ENCODE assay signal across 1 cellular context in the genomic region with DNA sequence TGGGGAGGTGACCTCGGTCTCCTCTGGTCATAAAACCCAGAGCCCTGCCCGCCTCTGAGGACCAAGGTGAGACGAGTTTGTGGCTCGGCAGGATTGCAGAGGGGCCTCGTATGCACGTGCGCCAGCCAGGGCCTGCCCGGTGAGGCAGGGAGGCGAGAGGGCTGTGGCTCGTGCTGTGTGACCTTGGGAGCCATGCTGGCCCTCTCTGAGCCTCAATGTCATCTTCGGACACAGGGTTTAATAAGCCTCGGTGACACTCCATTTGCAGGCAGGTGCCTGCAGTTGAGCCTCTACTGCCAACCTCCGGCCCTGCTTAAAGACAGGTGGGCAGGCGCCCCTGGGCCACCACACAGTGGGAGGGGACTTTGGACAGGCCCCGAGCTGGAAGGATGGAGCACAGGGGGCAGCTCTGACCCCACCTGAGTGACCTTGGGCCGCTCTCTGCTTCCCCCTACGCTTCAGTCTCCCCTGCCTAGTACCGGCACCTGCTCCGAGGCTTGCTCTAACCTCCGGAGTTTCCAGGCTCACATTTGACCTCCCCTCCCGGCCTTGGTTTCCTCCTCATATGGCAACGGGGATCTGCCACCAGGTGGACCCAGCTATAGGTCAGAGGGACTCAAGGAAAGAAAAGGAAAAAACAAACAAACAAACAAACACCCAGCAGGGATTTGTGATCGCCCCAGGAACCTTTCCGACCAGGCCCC.
TF ChIP-seq lines count a peak whose summit lies in the region.

No MANE protein-coding gene starts in this region.

TF ChIP-seq in HEK293, 187 proteins besides CTCF, POLR2A, EP300 and RAD21 (continued from another document):
- TF ChIP-seq, protein P1, sequence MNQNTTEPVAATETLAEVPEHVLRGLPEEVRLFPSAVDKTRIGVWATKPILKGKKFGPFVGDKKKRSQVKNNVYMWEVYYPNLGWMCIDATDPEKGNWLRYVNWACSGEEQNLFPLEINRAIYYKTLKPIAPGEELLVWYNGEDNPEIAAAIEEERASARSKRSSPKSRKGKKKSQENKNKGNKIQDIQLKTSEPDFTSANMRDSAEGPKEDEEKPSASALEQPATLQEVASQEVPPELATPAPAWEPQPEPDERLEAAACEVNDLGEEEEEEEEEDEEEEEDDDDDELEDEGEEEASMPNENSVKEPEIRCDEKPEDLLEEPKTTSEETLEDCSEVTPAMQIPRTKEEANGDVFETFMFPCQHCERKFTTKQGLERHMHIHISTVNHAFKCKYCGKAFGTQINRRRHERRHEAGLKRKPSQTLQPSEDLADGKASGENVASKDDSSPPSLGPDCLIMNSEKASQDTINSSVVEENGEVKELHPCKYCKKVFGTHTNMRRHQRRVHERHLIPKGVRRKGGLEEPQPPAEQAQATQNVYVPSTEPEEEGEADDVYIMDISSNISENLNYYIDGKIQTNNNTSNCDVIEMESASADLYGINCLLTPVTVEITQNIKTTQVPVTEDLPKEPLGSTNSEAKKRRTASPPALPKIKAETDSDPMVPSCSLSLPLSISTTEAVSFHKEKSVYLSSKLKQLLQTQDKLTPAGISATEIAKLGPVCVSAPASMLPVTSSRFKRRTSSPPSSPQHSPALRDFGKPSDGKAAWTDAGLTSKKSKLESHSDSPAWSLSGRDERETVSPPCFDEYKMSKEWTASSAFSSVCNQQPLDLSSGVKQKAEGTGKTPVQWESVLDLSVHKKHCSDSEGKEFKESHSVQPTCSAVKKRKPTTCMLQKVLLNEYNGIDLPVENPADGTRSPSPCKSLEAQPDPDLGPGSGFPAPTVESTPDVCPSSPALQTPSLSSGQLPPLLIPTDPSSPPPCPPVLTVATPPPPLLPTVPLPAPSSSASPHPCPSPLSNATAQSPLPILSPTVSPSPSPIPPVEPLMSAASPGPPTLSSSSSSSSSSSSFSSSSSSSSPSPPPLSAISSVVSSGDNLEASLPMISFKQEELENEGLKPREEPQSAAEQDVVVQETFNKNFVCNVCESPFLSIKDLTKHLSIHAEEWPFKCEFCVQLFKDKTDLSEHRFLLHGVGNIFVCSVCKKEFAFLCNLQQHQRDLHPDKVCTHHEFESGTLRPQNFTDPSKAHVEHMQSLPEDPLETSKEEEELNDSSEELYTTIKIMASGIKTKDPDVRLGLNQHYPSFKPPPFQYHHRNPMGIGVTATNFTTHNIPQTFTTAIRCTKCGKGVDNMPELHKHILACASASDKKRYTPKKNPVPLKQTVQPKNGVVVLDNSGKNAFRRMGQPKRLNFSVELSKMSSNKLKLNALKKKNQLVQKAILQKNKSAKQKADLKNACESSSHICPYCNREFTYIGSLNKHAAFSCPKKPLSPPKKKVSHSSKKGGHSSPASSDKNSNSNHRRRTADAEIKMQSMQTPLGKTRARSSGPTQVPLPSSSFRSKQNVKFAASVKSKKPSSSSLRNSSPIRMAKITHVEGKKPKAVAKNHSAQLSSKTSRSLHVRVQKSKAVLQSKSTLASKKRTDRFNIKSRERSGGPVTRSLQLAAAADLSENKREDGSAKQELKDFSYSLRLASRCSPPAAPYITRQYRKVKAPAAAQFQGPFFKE (tag by site-specific recombination; IDR thresholded peaks at IDR 0.05; ENCODE audit: borderline replicate concordance): no peak
- TF ChIP-seq, protein P2, sequence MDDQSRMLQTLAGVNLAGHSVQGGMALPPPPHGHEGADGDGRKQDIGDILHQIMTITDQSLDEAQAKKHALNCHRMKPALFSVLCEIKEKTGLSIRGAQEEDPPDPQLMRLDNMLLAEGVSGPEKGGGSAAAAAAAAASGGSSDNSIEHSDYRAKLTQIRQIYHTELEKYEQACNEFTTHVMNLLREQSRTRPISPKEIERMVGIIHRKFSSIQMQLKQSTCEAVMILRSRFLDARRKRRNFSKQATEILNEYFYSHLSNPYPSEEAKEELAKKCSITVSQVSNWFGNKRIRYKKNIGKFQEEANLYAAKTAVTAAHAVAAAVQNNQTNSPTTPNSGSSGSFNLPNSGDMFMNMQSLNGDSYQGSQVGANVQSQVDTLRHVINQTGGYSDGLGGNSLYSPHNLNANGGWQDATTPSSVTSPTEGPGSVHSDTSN (CRISPR knock-in tag; IDR thresholded peaks at IDR 0.05): peak; percentile 33; the same call in 1 of the 2 replicates
- TF ChIP-seq, protein P3, sequence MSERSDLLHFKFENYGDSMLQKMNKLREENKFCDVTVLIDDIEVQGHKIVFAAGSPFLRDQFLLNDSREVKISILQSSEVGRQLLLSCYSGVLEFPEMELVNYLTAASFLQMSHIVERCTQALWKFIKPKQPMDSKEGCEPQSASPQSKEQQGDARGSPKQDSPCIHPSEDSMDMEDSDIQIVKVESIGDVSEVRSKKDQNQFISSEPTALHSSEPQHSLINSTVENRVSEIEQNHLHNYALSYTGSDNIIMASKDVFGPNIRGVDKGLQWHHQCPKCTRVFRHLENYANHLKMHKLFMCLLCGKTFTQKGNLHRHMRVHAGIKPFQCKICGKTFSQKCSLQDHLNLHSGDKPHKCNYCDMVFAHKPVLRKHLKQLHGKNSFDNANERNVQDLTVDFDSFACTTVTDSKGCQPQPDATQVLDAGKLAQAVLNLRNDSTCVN (tag by site-specific recombination; optimal IDR thresholded peaks at IDR 0.05): no peak
- TF ChIP-seq, protein P4, sequence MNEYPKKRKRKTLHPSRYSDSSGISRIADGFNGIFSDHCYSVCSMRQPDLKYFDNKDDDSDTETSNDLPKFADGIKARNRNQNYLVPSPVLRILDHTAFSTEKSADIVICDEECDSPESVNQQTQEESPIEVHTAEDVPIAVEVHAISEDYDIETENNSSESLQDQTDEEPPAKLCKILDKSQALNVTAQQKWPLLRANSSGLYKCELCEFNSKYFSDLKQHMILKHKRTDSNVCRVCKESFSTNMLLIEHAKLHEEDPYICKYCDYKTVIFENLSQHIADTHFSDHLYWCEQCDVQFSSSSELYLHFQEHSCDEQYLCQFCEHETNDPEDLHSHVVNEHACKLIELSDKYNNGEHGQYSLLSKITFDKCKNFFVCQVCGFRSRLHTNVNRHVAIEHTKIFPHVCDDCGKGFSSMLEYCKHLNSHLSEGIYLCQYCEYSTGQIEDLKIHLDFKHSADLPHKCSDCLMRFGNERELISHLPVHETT (tag by site-specific recombination; IDR thresholded peaks at IDR 0.05): no peak
- no peak for TF ChIP-seq ZNF311 (tag by site-specific recombination; IDR thresholded peaks at IDR 0.05; ENCODE audit: borderline replicate concordance)
- TF ChIP-seq TSHZ1 (tag by site-specific recombination; IDR thresholded peaks at IDR 0.05; ENCODE audit: borderline replicate concordance): no peak
- no peak for TF ChIP-seq ZBTB8A (tag by site-specific recombination; IDR thresholded peaks at IDR 0.05)
- TF ChIP-seq, protein P5, sequence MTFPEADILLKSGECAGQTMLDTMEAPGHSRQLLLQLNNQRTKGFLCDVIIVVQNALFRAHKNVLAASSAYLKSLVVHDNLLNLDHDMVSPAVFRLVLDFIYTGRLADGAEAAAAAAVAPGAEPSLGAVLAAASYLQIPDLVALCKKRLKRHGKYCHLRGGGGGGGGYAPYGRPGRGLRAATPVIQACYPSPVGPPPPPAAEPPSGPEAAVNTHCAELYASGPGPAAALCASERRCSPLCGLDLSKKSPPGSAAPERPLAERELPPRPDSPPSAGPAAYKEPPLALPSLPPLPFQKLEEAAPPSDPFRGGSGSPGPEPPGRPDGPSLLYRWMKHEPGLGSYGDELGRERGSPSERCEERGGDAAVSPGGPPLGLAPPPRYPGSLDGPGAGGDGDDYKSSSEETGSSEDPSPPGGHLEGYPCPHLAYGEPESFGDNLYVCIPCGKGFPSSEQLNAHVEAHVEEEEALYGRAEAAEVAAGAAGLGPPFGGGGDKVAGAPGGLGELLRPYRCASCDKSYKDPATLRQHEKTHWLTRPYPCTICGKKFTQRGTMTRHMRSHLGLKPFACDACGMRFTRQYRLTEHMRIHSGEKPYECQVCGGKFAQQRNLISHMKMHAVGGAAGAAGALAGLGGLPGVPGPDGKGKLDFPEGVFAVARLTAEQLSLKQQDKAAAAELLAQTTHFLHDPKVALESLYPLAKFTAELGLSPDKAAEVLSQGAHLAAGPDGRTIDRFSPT (tag by site-specific recombination; IDR thresholded peaks at IDR 0.05): peak; percentile 10; the same call in 1 of the 2 replicates
- no peak for TF ChIP-seq ZNF596 (tag by site-specific recombination; IDR thresholded peaks at IDR 0.05)
- TF ChIP-seq ZBTB11 (tag by site-specific recombination; conservative IDR thresholded peaks at IDR 0.05; ENCODE audit: low read depth): no peak
- no peak for TF ChIP-seq SP2 (tag by site-specific recombination; IDR thresholded peaks at IDR 0.05)
- peak; percentile 94 for TF ChIP-seq PRDM10 (tag by site-specific recombination; IDR thresholded peaks at IDR 0.05)
- TF ChIP-seq FEZF1 (tag by site-specific recombination; IDR thresholded peaks at IDR 0.05): no peak
- peak; percentile 53 for TF ChIP-seq ZNF335 (tag by site-specific recombination; conservative IDR thresholded peaks at IDR 0.05)
